10 cellular contexts compared by ENCODE assay signal in genomic region chr17:5705081-5705875, GRCh38.
DNase-seq lines count a peak whose midpoint lies in the region; ATAC-seq and TF ChIP-seq lines count a peak whose summit lies in the region.
"Had no signal": no experiment of that assay in that cellular context is flagged by ENCODE, and none has a peak within 500 bp of the region (broad histone marks: within the 10 kb centered on the region; RNA-seq: fewer than 3 reads in every experiment).

No MANE protein-coding gene starts in this region.

- H3K36me3 ChIP-seq in A673 (ENCODE audit: insufficient read depth, low read length, poor library complexity, severe bottlenecking) = no peaks in the 10 kb centered on the region
- no peaks in the 10 kb centered on the region for H3K36me3 ChIP-seq in thyroid gland

- intact Hi-C loops in A673 (cut with micrococcal nuclease; ENCODE audit: unreplicated experiment) = loop anchor here (5.0 kb wide), 1 partner anchor 707 kb away; no protein-coding TSS in a partner anchor
- intact Hi-C loops in thyroid gland (cut with DNase I) = loop anchor here (10.0 kb wide), 1 partner anchor 110 kb away; no protein-coding TSS in a partner anchor
- intact Hi-C loops in left colon (cut with DNase I, micrococcal nuclease) = loop anchor here in 1 of 2 donors (10.0 kb wide), 1 partner anchor 120 kb away; the partner anchor contains the start of gene NLRP1

- no peak for ATAC-seq in left colon
- ATAC-seq: left cardiac atrium had no signal

- TF ChIP-seq CTCF in A673 (conservative IDR thresholded peaks at IDR 0.05; ENCODE audit: low read depth, low read length) (peak; percentile 59), fibroblast of the aortic adventitia (IDR thresholded peaks at IDR 0.05; ENCODE audit: insufficient read depth, low read length) (peak; percentile 39), thyroid gland (IDR thresholded peaks at IDR 0.05) (no peak)

- WGBS in thyroid gland, 2 donors = 42 to 49% methylated on average over 12 of the region's 12 CpGs

- H3K27ac ChIP-seq in A673 (ENCODE audit: low read depth, low read length, poor library complexity, severe bottlenecking) (no peak overlapping the region), thyroid gland (no peak overlapping the region)

- DNase-seq in A673 (ENCODE audit: low spot score) (peak; percentile 33), EH (ENCODE audit: low read depth) (peak; percentile 21), OCI-M1 (lab: John Stamatoyannopoulos, UW) (peak; percentile 10), fibroblast of the aortic adventitia (ENCODE audit: low read depth) (peak; percentile 8), thyroid gland (no peak), cortex of kidney (lab: John Stamatoyannopoulos, UW) (no peak), left colon (no peak), NCI-H226 (no peak)
- DNase-seq: left cardiac atrium, NCI-H1436 treated with DMSO at 0.1 percent for 48 hours had no signal

- H3K9me3 ChIP-seq in A673 (ENCODE audit: low read depth, low read length, poor library complexity, severe bottlenecking) (no peaks in the 10 kb centered on the region), thyroid gland (no peaks in the 10 kb centered on the region)

- H3K4me3 ChIP-seq in A673 (ENCODE audit: low read depth, low read length, poor library complexity, severe bottlenecking) = no peak overlapping the region
- no peak overlapping the region for H3K4me3 ChIP-seq in fibroblast of the aortic adventitia (ENCODE audit: low read depth, low read length)
- H3K4me3 ChIP-seq in thyroid gland (replicated peaks in 1 of 3) = no peak overlapping the region

- POLR2A ChIA-PET in A673 (lab: Charles Lee; ENCODE audit: low non-redundant PET) = no interaction called here

- no TSS peak for BruUV-seq in A673 (replicated peaks; lab: Mats Ljungman, UMichigan)

- no peak for TF ChIP-seq POLR2A in thyroid gland (IDR thresholded peaks at IDR 0.05)

- CTCF ChIA-PET in A673 (lab: Charles Lee) = interaction anchor here (0.6 to 2.9 kb wide), 2 partner anchors 117 to 656 kb away, joined by 3 to 13 read pairs; no protein-coding TSS in a partner anchor

- peaks cover 31% of the 10 kb centered on the region for H3K27me3 ChIP-seq in A673 (replicated peaks; ENCODE audit: insufficient read depth, low read depth, low read length, poor library complexity)
- H3K27me3 ChIP-seq in thyroid gland = no peaks in the 10 kb centered on the region

- H3K4me1 ChIP-seq in A673 (ENCODE audit: insufficient read depth, low read length, poor library complexity, severe bottlenecking) = no peaks in the 10 kb centered on the region
- no peaks in the 10 kb centered on the region for H3K4me1 ChIP-seq in thyroid gland

Comparison
In these comparisons a context has a peak if more than half of its experiments do, and no peak if none do; other contexts are left out.
1. DNase-seq: peak in A673 (single experiment), EH (single experiment), OCI-M1 (single experiment) and fibroblast of the aortic adventitia (single experiment); none in thyroid gland (0 of 2), cortex of kidney (single experiment), left colon (0 of 2) and NCI-H226 (single experiment).
2. CTCF ChIP-seq: peak in A673 (single experiment) and fibroblast of the aortic adventitia (single experiment); none in thyroid gland (0 of 6).